Comparison of ENCODE assay signal across 8 cellular contexts in the genomic region with DNA sequence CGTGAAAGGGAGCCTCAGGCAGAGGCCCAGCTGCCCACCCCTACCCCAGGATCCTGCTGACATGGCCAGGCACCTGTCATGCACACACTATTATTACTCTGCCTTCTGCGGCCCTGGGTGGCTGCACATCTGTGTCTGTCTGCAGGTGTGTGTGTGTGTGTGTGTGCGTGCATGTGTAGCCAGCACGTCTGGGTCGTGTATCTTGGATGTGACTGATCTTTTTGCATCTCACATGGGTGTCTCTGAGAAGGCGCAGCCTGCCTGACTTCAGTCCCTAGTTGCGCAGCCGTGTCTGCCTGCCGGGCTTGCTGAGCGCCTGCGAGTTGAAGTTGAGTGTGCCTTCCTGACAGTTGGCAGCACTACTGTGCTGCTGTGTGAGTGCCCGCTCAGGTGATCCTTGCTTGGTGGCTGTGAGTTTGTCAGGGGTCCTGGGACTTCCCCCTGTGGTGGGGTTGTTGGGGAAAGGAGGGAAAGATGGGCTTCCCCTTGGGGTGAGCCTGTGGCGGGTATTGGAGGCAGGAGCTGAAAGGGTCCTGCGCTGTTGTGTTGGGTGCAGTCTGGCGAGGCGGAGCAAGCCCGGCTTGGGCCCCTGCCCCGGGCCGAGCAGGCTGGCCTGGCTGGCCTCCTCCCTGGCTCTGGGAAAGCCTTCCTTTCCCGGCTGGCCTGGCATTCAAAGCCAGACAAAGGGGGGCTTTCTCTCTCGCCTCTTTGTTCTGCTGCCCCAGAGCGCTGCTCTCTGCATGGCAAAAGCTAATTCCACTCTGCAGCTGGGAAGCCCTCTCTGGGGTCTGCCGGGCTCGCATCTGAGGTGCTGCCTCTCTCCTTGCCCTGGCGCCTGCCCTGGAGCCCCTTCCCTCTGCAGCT. TPM values are rescaled to one million over a fixed set of nuclear protein-coding genes. Genes with fewer than 3 reads are reported as not detected.
DNase-seq lines count a peak whose midpoint lies in the region; ATAC-seq and TF ChIP-seq lines count a peak whose summit lies in the region.

No MANE protein-coding gene starts in this region.

- H3K4me1 Mint-ChIP-seq in activated T-helper 2 cell treated with anti-CD3 and anti-CD28 coated beads, Interferon-gamma antibody, Interleukin-2, Interleukin-4, amounts not matched to agents 10 μg/mL and 5 μg/mL and 100 μg/mL, durations not matched to agents 14 hours and 24 hours and 36 hours (ENCODE audit: low read depth) = peaks cover 67% of the 10 kb centered on the region

- peak overlapping the region; percentile 76 for H3K27ac Mint-ChIP-seq in activated T-helper 2 cell treated with anti-CD3 and anti-CD28 coated beads, Interferon-gamma antibody, Interleukin-2, Interleukin-4, amounts not matched to agents 10 μg/mL and 5 μg/mL and 100 μg/mL, durations not matched to agents 14 hours and 24 hours and 36 hours

- intact Hi-C loops in activated T-helper 2 cell treated with anti-CD3 and anti-CD28 coated beads, Interferon-gamma antibody, Interleukin-2, Interleukin-4, amounts not matched to agents 10 μg/mL and 5 μg/mL and 100 μg/mL, durations not matched to agents 14 hours and 24 hours and 36 hours (cut with micrococcal nuclease) = loop anchor here (5.0 to 10.0 kb wide), 3 partner anchors 268 to 834 kb away; partner anchors contain the start of genes CNNM2, OGA and PPRC1
- intact Hi-C loops in heart left ventricle (cut with DNase I) (loop anchor here in 5 of 10 donors (5.0 to 10.0 kb wide), 5 partner anchors 63 to 144 kb away; partner anchors contain the start of genes ARL3 (in 3 of the 5), SFXN2 (in 3 of the 5), ACTR1A (in 2 of the 5) and SUFU (in 2 of the 5)), posterior vena cava (cut with DNase I) (loop anchor here in 1 of 2 donors (10.0 kb wide), 1 partner anchor 144 kb away; the partner anchor contains the start of genes ACTR1A and SUFU)

- H3K4me3 ChIP-seq in heart left ventricle = peak overlapping the region in 11 of 12 donors; percentile 3 to 97 (median 86)

- in situ Hi-C loops in GM13977 (cut with MboI; ENCODE audit: low pct_unique_long_range_greater_than_20kb, low sequenced_read_pairs, unreplicated experiment) = no loop called here

- H3K9me3 ChIP-seq in heart left ventricle = no peaks in the 10 kb centered on the region

- H3K4me1 ChIP-seq in heart left ventricle = peaks cover 38 to 87% (median 69%) of the 10 kb centered on the region in 12 donors

- H3K36me3 Mint-ChIP-seq in activated T-helper 2 cell treated with anti-CD3 and anti-CD28 coated beads, Interferon-gamma antibody, Interleukin-2, Interleukin-4, amounts not matched to agents 10 μg/mL and 5 μg/mL and 100 μg/mL, durations not matched to agents 14 hours and 24 hours and 36 hours (ENCODE audit: low read depth) = peaks cover 69% of the 10 kb centered on the region

- H3K27ac ChIP-seq in heart left ventricle = peak overlapping the region; percentile 27 to 100 (median 96)

- peak overlapping the region; percentile 96 for H3K4me3 Mint-ChIP-seq in activated T-helper 2 cell treated with anti-CD3 and anti-CD28 coated beads, Interferon-gamma antibody, Interleukin-2, Interleukin-4, amounts not matched to agents 10 μg/mL and 5 μg/mL and 100 μg/mL, durations not matched to agents 14 hours and 24 hours and 36 hours (ENCODE audit: low read depth)

- H3K27me3 ChIP-seq in heart left ventricle = no peaks in the 10 kb centered on the region

- no peaks in the 10 kb centered on the region for H3K27me3 Mint-ChIP-seq in activated T-helper 2 cell treated with anti-CD3 and anti-CD28 coated beads, Interferon-gamma antibody, Interleukin-2, Interleukin-4, amounts not matched to agents 10 μg/mL and 5 μg/mL and 100 μg/mL, durations not matched to agents 14 hours and 24 hours and 36 hours (ENCODE audit: low read depth)

- no peak for DNase-seq in activated T-helper 2 cell treated with anti-CD3 and anti-CD28 coated beads, Interferon-gamma antibody, Interleukin-2, Interleukin-4, amounts not matched to agents 10 μg/mL and 5 μg/mL and 100 μg/mL, durations not matched to agents 14 hours and 24 hours and 36 hours (ENCODE audit: low spot score)
- DNase-seq in heart left ventricle (peak in 4 of 5 donors; percentile 34 to 74 (median 62)), retina (peak; percentile 75), GM13977 (ENCODE audit: low spot score) (no peak), posterior vena cava (ENCODE audit: low spot score) (no peak)

- TF ChIP-seq CTCF in heart left ventricle (IDR thresholded peaks at IDR 0.05) = no peak
- no peak for TF ChIP-seq CTCF in GM13977 (IDR thresholded peaks at IDR 0.05; ENCODE audit: extremely low read depth, insufficient read depth, missing control alignments)

- H3K36me3 ChIP-seq in heart left ventricle = peaks cover 0 to 32% (median 26%) of the 10 kb centered on the region in 9 donors

- ATAC-seq in GM18505 (IDR thresholded peaks at IDR 0.05; ENCODE audit: unreplicated experiment) (no peak), heart left ventricle (no peak), HG03354 (IDR thresholded peaks at IDR 0.05; ENCODE audit: poor library complexity, severe bottlenecking, unreplicated experiment) (no peak), HG03439 (IDR thresholded peaks at IDR 0.05; ENCODE audit: unreplicated experiment) (no peak)

- WGBS in heart left ventricle, 4 donors = 26 to 31% (median 28%) methylated on average over 19 to 25 of the region's 25 CpGs

- TF ChIP-seq POLR2A in GM18505 (IDR thresholded peaks at IDR 0.05; ENCODE audit: borderline replicate concordance, extremely low read depth, insufficient read depth, insufficient read length) (peak; percentile 32), heart left ventricle (IDR thresholded peaks at IDR 0.05) (no peak)

- no peaks in the 10 kb centered on the region for H3K9me3 Mint-ChIP-seq in activated T-helper 2 cell treated with anti-CD3 and anti-CD28 coated beads, Interferon-gamma antibody, Interleukin-2, Interleukin-4, amounts not matched to agents 10 μg/mL and 5 μg/mL and 100 μg/mL, durations not matched to agents 14 hours and 24 hours and 36 hours

RNA-seq across cellular contexts. Expression of gene TRIM8, which starts 4.8 kb away (rescaled TPM):
- total RNA-seq in activated T-helper 2 cell treated with anti-CD3 and anti-CD28 coated beads, Interferon-gamma antibody, Interleukin-2, Interleukin-4, amounts not matched to agents 10 μg/mL and 5 μg/mL and 100 μg/mL, durations not matched to agents 14 hours and 24 hours and 36 hours = 76.7 and 82.9 TPM in 2 replicates
- 100 to 1,000 TPM in 6 of 9 donors, 10 to 100 TPM in 3; 91.5 to 225 (median 107) TPM for total RNA-seq in heart left ventricle
- 10 to 100 TPM; 38.9 to 94.6 TPM for polyA plus RNA-seq in heart left ventricle
- 100 to 1,000 TPM; 122 to 125 TPM for total RNA-seq in posterior vena cava

Comparison
In these comparisons a context has a peak if more than half of its experiments do, and no peak if none do; other contexts are left out.
1. DNase-seq: peak in heart left ventricle (4 of 5) and retina (single experiment); none in activated T-helper 2 cell treated with anti-CD3 and anti-CD28 coated beads, Interferon-gamma antibody, Interleukin-2, Interleukin-4, amounts not matched to agents 10 μg/mL and 5 μg/mL and 100 μg/mL, durations not matched to agents 14 hours and 24 hours and 36 hours (single experiment), GM13977 (single experiment) and posterior vena cava (single experiment).